ENCODE assay signal across 22 cellular contexts in genomic region chr17:29747660-29748059, GRCh38.
DNase-seq lines count a peak whose midpoint lies in the region; ATAC-seq and TF ChIP-seq lines count a peak whose summit lies in the region.
"Had no signal": no experiment of that assay in that cellular context is flagged by ENCODE, and none has a peak within 500 bp of the region (broad histone marks: within the 10 kb centered on the region; RNA-seq: fewer than 3 reads in every experiment).

No MANE protein-coding gene starts in this region.

- H3K27me3 ChIP-seq in CD8-positive, alpha-beta memory T cell (ENCODE audit: insufficient read depth, low read length, poor library complexity, severe bottlenecking), result no peaks in the 10 kb centered on the region
- H3K27me3 ChIP-seq: BE2C had no signal

- CTCF ChIA-PET in CD8-positive, alpha-beta memory T cell (lab: Charles Lee), result no interaction called here

- peaks cover 39% of the 10 kb centered on the region for H3K4me1 ChIP-seq in CD8-positive, alpha-beta memory T cell (ENCODE audit: insufficient read depth, low read length)

- H3K9me3 Mint-ChIP-seq in CD8-positive, alpha-beta memory T cell, result no peaks in the 10 kb centered on the region
- H3K9me3 Mint-ChIP-seq: activated naive CD4-positive, alpha-beta T cell treated with anti-CD3 and anti-CD28 coated beads, Interleukin-2, amount 50 U/mL, for 72 hours; nephron had no signal

- no peak overlapping the region for H3K4me3 ChIP-seq in AG10803 (ENCODE audit: low read length)
- no peak overlapping the region for H3K4me3 ChIP-seq in CD8-positive, alpha-beta memory T cell (ENCODE audit: low read length)

- H3K27ac Mint-ChIP-seq in CD8-positive, alpha-beta memory T cell, result peak overlapping the region; percentile 4 to 84 (median 34)
- H3K27ac Mint-ChIP-seq: nephron had no signal

- H3K36me3 ChIP-seq in CD8-positive, alpha-beta memory T cell (ENCODE audit: insufficient read depth, low read length), result no peaks in the 10 kb centered on the region
- H3K36me3 ChIP-seq: BE2C had no signal

- peaks cover 57 to 87% (median 80%) of the 10 kb centered on the region in 3 donors for H3K4me1 Mint-ChIP-seq in CD8-positive, alpha-beta memory T cell

- no peaks in the 10 kb centered on the region for H3K27me3 Mint-ChIP-seq in CD8-positive, alpha-beta memory T cell

- POLR2A ChIA-PET in CD8-positive, alpha-beta memory T cell (lab: Charles Lee), result no interaction called here

- peak overlapping the region in 2 of 7 donors; percentile 25 to 32 for H3K4me3 Mint-ChIP-seq in CD8-positive, alpha-beta memory T cell
- H3K4me3 Mint-ChIP-seq: nephron had no signal

- peak; percentile 60 for DNase-seq in AG10803 (ENCODE audit: low read depth)
- no peak for DNase-seq in CD8-positive, alpha-beta memory T cell
- DNase-seq in NCI-H524 treated with DMSO at 0.1 percent for 48 hours (lab: John Stamatoyannopoulos, UW), result peak; percentile 86
- peak; percentile 55 for DNase-seq in fibroblast of the conjunctiva (ENCODE audit: low read depth)
- no peak for DNase-seq in superior temporal gyrus (ENCODE audit: extremely low spot score)
- no peak for DNase-seq in NCI-H2227 treated with DMSO at 0.1 percent for 48 hours (lab: John Stamatoyannopoulos, UW)
- DNase-seq: activated CD4-positive, CD25-positive, alpha-beta regulatory T cell; activated CD8-positive, alpha-beta memory T cell treated with anti-CD3 and anti-CD28 coated beads, Interleukin-2, amount 50 U/mL, for 4 hours; BE2C; central memory CD4-positive, alpha-beta T cell; DMS79; effector CD8-positive, alpha-beta T cell; left ventricle myocardium superior; NCI-H1436; NCI-H526; retina; RPMI8226; T-helper 2 cell had no signal

- H3K36me3 Mint-ChIP-seq in CD8-positive, alpha-beta memory T cell, result peaks cover 0 to 43% (median 0%) of the 10 kb centered on the region in 3 donors

- TF ChIP-seq CTCF in AG10803 (conservative IDR thresholded peaks at IDR 0.05; ENCODE audit: low read length), result no peak

- no peak for ATAC-seq in GM18870 (IDR thresholded peaks at IDR 0.05; ENCODE audit: unreplicated experiment)
- ATAC-seq in HG03159 (IDR thresholded peaks at IDR 0.05; ENCODE audit: unreplicated experiment), result no peak
- ATAC-seq: activated naive CD4-positive, alpha-beta T cell treated with anti-CD3 and anti-CD28 coated beads, Interleukin-2, amount 50 U/mL, for 72 hours; left ventricle myocardium superior had no signal

- H3K9me3 ChIP-seq in CD8-positive, alpha-beta memory T cell (ENCODE audit: low read length), result no peaks in the 10 kb centered on the region
- H3K9me3 ChIP-seq: BE2C had no signal

- no peak overlapping the region for H3K27ac ChIP-seq in CD8-positive, alpha-beta memory T cell (ENCODE audit: low read depth, low read length)

Comparison
In these comparisons a context has a peak if more than half of its experiments do, and no peak if none do; other contexts are left out.
1. DNase-seq: peak in AG10803 (single experiment), NCI-H524 treated with DMSO at 0.1 percent for 48 hours (single experiment) and fibroblast of the conjunctiva (single experiment); none in CD8-positive, alpha-beta memory T cell (0 of 5), superior temporal gyrus (single experiment) and NCI-H2227 treated with DMSO at 0.1 percent for 48 hours (single experiment).